Comparison of ENCODE assay signal across 16 cellular contexts in the genomic region with DNA sequence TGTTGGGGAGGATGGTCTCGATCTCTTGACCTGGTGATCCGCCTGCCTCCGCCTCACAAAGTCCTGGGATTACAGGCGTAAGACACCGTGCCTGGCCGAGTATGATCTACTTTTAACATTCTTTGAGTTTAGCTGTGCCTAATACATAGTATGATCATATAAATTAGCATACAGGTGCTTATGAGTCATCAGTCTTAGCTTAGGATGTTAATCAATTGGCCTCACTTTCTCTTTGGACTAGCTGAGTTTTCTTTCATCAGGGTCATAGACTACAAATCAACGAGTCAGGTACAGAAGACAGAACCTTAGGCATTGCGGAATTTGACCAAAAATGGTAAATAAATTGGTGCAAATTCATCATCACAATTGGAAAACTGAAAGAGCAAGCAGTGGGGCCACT. TPM values are rescaled to one million over a fixed set of nuclear protein-coding genes. Genes with fewer than 3 reads are reported as not detected.
DNase-seq lines count a peak whose midpoint lies in the region; ATAC-seq and TF ChIP-seq lines count a peak whose summit lies in the region.
"Had no signal": no experiment of that assay in that cellular context is flagged by ENCODE, and none has a peak within 500 bp of the region (broad histone marks: within the 10 kb centered on the region; RNA-seq: fewer than 3 reads in every experiment).

No MANE protein-coding gene starts in this region.

- H3K36me3 ChIP-seq in ascending aorta: no peaks in the 10 kb centered on the region
- H3K36me3 ChIP-seq: BLaER1 treated with 17β-estradiol and CSF1 and Interleukin-3, amounts not matched to agents 10 nM and 100 nM; SJSA1 had no signal

- H3K27me3 ChIP-seq in ascending aorta: no peaks in the 10 kb centered on the region
- H3K27me3 ChIP-seq: BLaER1 treated with 17β-estradiol and CSF1 and Interleukin-3, amounts not matched to agents 10 nM and 100 nM; SJSA1 had no signal

- no peak for TF ChIP-seq CTCF in brain (conservative IDR thresholded peaks at IDR 0.05)
- no peak for TF ChIP-seq CTCF in ascending aorta (IDR thresholded peaks at IDR 0.05)

- peak overlapping the region in 3 of 5 experiments; percentile 48 to 61 (median 53) for H3K4me3 Mint-ChIP-seq in brain
- H3K4me3 Mint-ChIP-seq: IgD-negative memory B cell had no signal

- no peak overlapping the region for H3K27ac Mint-ChIP-seq in brain

- peaks cover 0 to 6% of the 10 kb centered on the region in 2 donors for H3K4me1 ChIP-seq in ascending aorta
- H3K4me1 ChIP-seq: BLaER1 treated with 17β-estradiol and CSF1 and Interleukin-3, amounts not matched to agents 10 nM and 100 nM had no signal

- H3K4me1 Mint-ChIP-seq in brain: peaks cover 28% of the 10 kb centered on the region

- H3K9me3 Mint-ChIP-seq in brain: no peaks in the 10 kb centered on the region

- intact Hi-C loops in ascending aorta (cut with DNase I): no loop called here

- H3K27me3 Mint-ChIP-seq in brain: peaks cover 19% of the 10 kb centered on the region

- no peak overlapping the region for H3K4me3 ChIP-seq in ascending aorta
- H3K4me3 ChIP-seq: BLaER1 treated with 17β-estradiol and CSF1 and Interleukin-3, amounts not matched to agents 10 nM and 100 nM; SJSA1 had no signal

- no peak overlapping the region for H3K27ac ChIP-seq in ascending aorta
- H3K27ac ChIP-seq: BLaER1 treated with 17β-estradiol and CSF1 and Interleukin-3, amounts not matched to agents 10 nM and 100 nM; RWPE1; SJSA1 had no signal

- ATAC-seq in HG03442 (IDR thresholded peaks at IDR 0.05; ENCODE audit: unreplicated experiment): no peak
- no peak for ATAC-seq in GM18858 (IDR thresholded peaks at IDR 0.05; ENCODE audit: unreplicated experiment)

- H3K9me3 ChIP-seq in ascending aorta: no peaks in the 10 kb centered on the region
- H3K9me3 ChIP-seq: SJSA1 had no signal

- no peaks in the 10 kb centered on the region for H3K36me3 Mint-ChIP-seq in brain
- H3K36me3 Mint-ChIP-seq: IgD-negative memory B cell had no signal

- DNase-seq in NCI-H510A treated with DMSO at 0.1 percent for 48 hours (lab: John Stamatoyannopoulos, UW) (peak; percentile 77), NCI-H510A (lab: John Stamatoyannopoulos, UW) (no peak), DMS53 treated with DMSO at 0.1 percent for 48 hours (lab: John Stamatoyannopoulos, UW; ENCODE audit: unreplicated experiment) (peak; percentile 65), renal cortical epithelial cell (ENCODE audit: low read depth) (peak; percentile 2), ascending aorta (ENCODE audit: low spot score in 2 of 2) (no peak)
- DNase-seq: DMS 273 treated with DMSO at 0.1 percent for 48 hours, H7, NCI-H1105, NCI-H187 had no signal

RNA-seq across cellular contexts. Expression of gene SLC25A21, which starts 2.2 kb away (rescaled TPM):
- 1.8 TPM for polyA plus RNA-seq in brain (ENCODE audit: insufficient read depth, low read depth, low replicate concordance)
- total RNA-seq in renal cortical epithelial cell: 0.69 and 0.89 TPM in 2 replicates
- not detected for total RNA-seq in ascending aorta
- polyA plus RNA-seq: IgD-negative memory B cell had no signal

RNA-seq across cellular contexts. Expression of gene MIPOL1, which starts 27.5 kb away (rescaled TPM):
- 2.1 TPM for polyA plus RNA-seq in brain (ENCODE audit: insufficient read depth, low read depth, low replicate concordance)
- total RNA-seq in renal cortical epithelial cell: 6.4 and 18.3 TPM in 2 replicates
- 8.6 TPM for total RNA-seq in ascending aorta
- polyA plus RNA-seq: IgD-negative memory B cell had no signal

Comparison
In these comparisons a context has a peak if more than half of its experiments do, and no peak if none do; other contexts are left out.
1. DNase-seq: peak in NCI-H510A treated with DMSO at 0.1 percent for 48 hours (single experiment), DMS53 treated with DMSO at 0.1 percent for 48 hours (single experiment) and renal cortical epithelial cell (single experiment); none in NCI-H510A (single experiment) and ascending aorta (0 of 2).